ENCODE assay signal across 20 cellular contexts in genomic region chr15:79740581-79740980, GRCh38.
DNase-seq lines count a peak whose midpoint lies in the region; ATAC-seq, FAIRE-seq and TF ChIP-seq lines count a peak whose summit lies in the region.
"Had no signal": no experiment of that assay in that cellular context is flagged by ENCODE, and none has a peak within 500 bp of the region (broad histone marks: within the 10 kb centered on the region; RNA-seq: fewer than 3 reads in every experiment).

No MANE protein-coding gene starts in this region.

- H3K36me3 ChIP-seq in Karpas-422 (ENCODE audit: insufficient read depth, low read length) (no peaks in the 10 kb centered on the region), K562 (ENCODE audit: control insufficient read depth, insufficient read depth, low read length) (no peaks in the 10 kb centered on the region)

- TF ChIP-seq POLR2A in K562 (conservative IDR thresholded peaks at IDR 0.05): no peak

- TF ChIP-seq EP300 in K562 (IDR thresholded peaks at IDR 0.05; ENCODE audit: low read length): no peak

- no peaks in the 10 kb centered on the region for H3K9me1 ChIP-seq in K562 (ENCODE audit: control insufficient read depth, insufficient read depth, low read length)

- H3K9me3 ChIP-seq in Karpas-422 (ENCODE audit: low read length) (no peaks in the 10 kb centered on the region), K562 (replicated peaks; ENCODE audit: control insufficient read depth, insufficient read depth, low read depth, low read length) (no peaks in the 10 kb centered on the region)
- H3K9me3 ChIP-seq: A549 had no signal

- CTCF ChIA-PET in K562 (lab: Yijun Ruan, JAX; ENCODE audit: low intra/inter-chr PET ratio): no interaction called here

- H3K27ac ChIP-seq in Karpas-422 (ENCODE audit: low read length): no peak overlapping the region
- H3K27ac ChIP-seq in K562 (ENCODE audit: extremely low read depth, low read depth, low read length): no peak overlapping the region
- H3K27ac ChIP-seq: 22Rv1, A549, C4-2B had no signal

- WGBS in K562 (ENCODE audit: insufficient coverage, low coverage, missing lambda C conversion rate): 0% methylated on average over 2 of the region's 2 CpGs

- no peak for ATAC-seq in K562
- ATAC-seq: A549; CD8-positive, alpha-beta T cell; HCT116; HepG2 had no signal

- H3K9ac ChIP-seq in Karpas-422 (ENCODE audit: low read length): no peak overlapping the region
- no peak overlapping the region for H3K9ac ChIP-seq in K562 (ENCODE audit: insufficient read depth in 1 of 2, low read depth in 2 of 2, low read length in 2 of 2)

- H2AFZ ChIP-seq in Karpas-422 (ENCODE audit: low read length) (no peak overlapping the region), K562 (ENCODE audit: low read depth, low read length) (no peak overlapping the region)

- peak; percentile 24 for DNase-seq in NOMO-1 treated with DMSO at 0.1 percent for 48 hours (lab: John Stamatoyannopoulos, UW; ENCODE audit: unreplicated experiment)
- no peak for DNase-seq in NOMO-1 (lab: John Stamatoyannopoulos, UW; ENCODE audit: unreplicated experiment in 2 of 2)
- DNase-seq in Karpas-422: peak; percentile 43
- peak; percentile 41 for DNase-seq in MV-4-11 (lab: John Stamatoyannopoulos, UW)
- DNase-seq in K562 (ENCODE audit: extremely low read depth in 1 of 4, low spot score in 3 of 4): no peak
- DNase-seq in NCI-H1694 (lab: John Stamatoyannopoulos, UW): no peak
- no peak for DNase-seq in GM19239 (ENCODE audit: insufficient read length, low spot score)
- DNase-seq: AML-193; Calu3; CD8-positive, alpha-beta T cell; DMS79 treated with DMSO at 0.1 percent for 48 hours; GF-D8; GOT3; H7; HFFc6 had no signal

- TF ChIP-seq CTCF in K562 (IDR thresholded peaks at IDR 0.05 in 2 of 3, conservative IDR thresholded peaks at IDR 0.05 in 1 of 3; ENCODE audit: insufficient read depth in 2 of 3, low read depth in 1 of 3, low read length in 3 of 3): no peak

- TF ChIP-seq RAD21 in K562 (CRISPR knock-in tag; conservative IDR thresholded peaks at IDR 0.05 in 1 of 2, IDR thresholded peaks at IDR 0.05 in 1 of 2): no peak

- H4K20me1 ChIP-seq in Karpas-422 (ENCODE audit: insufficient read depth, low read depth, low read length) (no peaks in the 10 kb centered on the region), K562 (replicated peaks; ENCODE audit: control insufficient read depth, insufficient read depth, low read length) (no peaks in the 10 kb centered on the region)

- peaks cover 15% of the 10 kb centered on the region for H3K4me1 ChIP-seq in Karpas-422 (ENCODE audit: low read length)
- no peaks in the 10 kb centered on the region for H3K4me1 ChIP-seq in K562 (replicated peaks in 1 of 2; ENCODE audit: control insufficient read depth in 2 of 2, insufficient read depth in 2 of 2, low read length in 2 of 2)
- H3K4me1 ChIP-seq: A549 had no signal

- BruUV-seq in K562 (replicated peaks; lab: Mats Ljungman, UMichigan): no TSS peak

- H3K4me3 ChIP-seq in Karpas-422 (ENCODE audit: low read length) (no peak overlapping the region), K562 (no peak overlapping the region)
- H3K4me3 ChIP-seq: A549 had no signal

- H3K79me2 ChIP-seq in Karpas-422 (ENCODE audit: low read length) (no peaks in the 10 kb centered on the region), K562 (ENCODE audit: control insufficient read depth, insufficient read depth, low read length) (no peaks in the 10 kb centered on the region)

- in situ Hi-C loops in K562 (cut with MboI): no loop called here

- no peaks in the 10 kb centered on the region for H3K27me3 ChIP-seq in Karpas-422 (ENCODE audit: low read length)
- H3K27me3 ChIP-seq in K562 (ENCODE audit: control insufficient read depth in 2 of 2, insufficient read depth in 2 of 2, low read length in 2 of 2): peaks cover 0 to 3% of the 10 kb centered on the region in 2 experiments; a peak in 2 of 5 replicates

- intact Hi-C loops in K562 (cut with micrococcal nuclease): no loop called here

- POLR2A ChIA-PET in K562 (lab: Yijun Ruan, JAX): no interaction called here

- no peak overlapping the region for H3K4me2 ChIP-seq in Karpas-422 (ENCODE audit: low read depth, low read length, poor library complexity, severe bottlenecking)
- H3K4me2 ChIP-seq in K562 (ENCODE audit: insufficient read depth, low read length): no peak overlapping the region
- H3K4me2 ChIP-seq: A549 had no signal

- H3K9me2 ChIP-seq in Karpas-422 (replicated peaks; ENCODE audit: insufficient read depth, low read length): no peaks in the 10 kb centered on the region

- FAIRE-seq in K562 (lab: Jason Lieb, UNC) (no peak), GM19239 (lab: Jason Lieb, UNC) (no peak)
- FAIRE-seq: HepG2 had no signal

TF ChIP-seq in K562, 482 proteins besides CTCF, POLR2A, EP300 and RAD21:
- TF ChIP-seq DMBX1 (CRISPR knock-in tag; IDR thresholded peaks at IDR 0.05; ENCODE audit: borderline replicate concordance) (no peak), SPI1 (IDR thresholded peaks at IDR 0.05; ENCODE audit: borderline replicate concordance, low read depth, low read length) (0 out of 2 replicates have a peak, but pooled peaks have one; percentile 12), RBM25 (IDR thresholded peaks at IDR 0.05; ENCODE audit: low read depth, low read length, severe bottlenecking) (peak; percentile 97), PREB (CRISPR knock-in tag; IDR thresholded peaks at IDR 0.05) (no peak), FOXK2 (conservative IDR thresholded peaks at IDR 0.05 in 1 of 2, IDR thresholded peaks at IDR 0.05 in 1 of 2; ENCODE audit: low read depth in 2 of 2) (no peak), ZNF668 (CRISPR knock-in tag; IDR thresholded peaks at IDR 0.05) (no peak), RFX5 (IDR thresholded peaks at IDR 0.05; ENCODE audit: low read depth, low read length) (no peak)

Comparison
In these comparisons a context has a peak if more than half of its experiments do, and no peak if none do; other contexts are left out.
1. DNase-seq: peak in NOMO-1 treated with DMSO at 0.1 percent for 48 hours (single experiment), Karpas-422 (single experiment) and MV-4-11 (single experiment); none in NOMO-1 (0 of 2), K562 (0 of 4), NCI-H1694 (single experiment) and GM19239 (single experiment).